Comparison of ENCODE assay signal across 11 cellular contexts in the genomic region with DNA sequence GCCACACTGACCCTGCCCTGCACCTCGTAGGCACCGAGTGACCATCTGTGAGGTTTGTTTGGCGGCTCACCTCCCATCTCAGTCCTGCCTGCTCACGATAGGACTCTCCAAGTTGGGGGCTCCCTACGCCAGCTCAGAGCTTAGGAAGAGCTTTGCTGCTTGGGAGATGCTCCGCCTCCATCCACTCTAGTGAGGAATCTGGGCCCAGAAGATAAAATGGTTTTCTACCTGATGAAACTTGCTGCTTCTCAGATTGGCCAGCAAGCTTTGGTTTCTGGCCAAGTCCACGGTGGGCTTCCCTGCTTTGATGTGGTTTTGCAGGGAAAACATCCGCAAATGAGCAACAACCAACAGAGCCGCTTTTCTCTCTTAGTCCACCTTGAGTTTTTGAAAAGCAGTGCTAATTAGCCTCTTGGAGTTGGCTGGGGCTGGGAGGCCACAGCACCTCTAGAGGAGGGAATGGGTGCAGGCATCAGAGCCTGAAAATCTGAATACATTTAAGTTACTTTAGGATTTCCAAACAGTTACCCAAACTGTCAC. TPM values are rescaled to one million over a fixed set of nuclear protein-coding genes. Genes with fewer than 3 reads are reported as not detected.
A peak's percentile ranks its signal among the peaks of the same experiment; 100 is the strongest.
DNase-seq lines count a peak whose midpoint lies in the region; ATAC-seq and TF ChIP-seq lines count a peak whose summit lies in the region.
"Had no signal": no experiment of that assay in that cellular context is flagged by ENCODE, and none has a peak within 500 bp of the region (broad histone marks: within the 10 kb centered on the region; RNA-seq: fewer than 3 reads in every experiment).

No MANE protein-coding gene starts in this region.

- H3K4me3 ChIP-seq in epithelial cell of proximal tubule (ENCODE audit: low read depth, low read length) (no peak overlapping the region), retinal pigment epithelial cell (ENCODE audit: low read length) (no peak overlapping the region), dorsolateral prefrontal cortex (no peak overlapping the region)
- H3K4me3 ChIP-seq: BLaER1 had no signal

- DNase-seq in NCI-H146 (lab: John Stamatoyannopoulos, UW) (peak; percentile 11), NCI-H146 treated with DMSO at 0.1 percent for 48 hours (lab: John Stamatoyannopoulos, UW; ENCODE audit: unreplicated experiment) (no peak), NCI-H69 (lab: John Stamatoyannopoulos, UW) (peak; percentile 51), epithelial cell of proximal tubule (ENCODE audit: low read depth) (no peak), retinal pigment epithelial cell (ENCODE audit: low read depth) (no peak), dorsolateral prefrontal cortex (no peak)
- no peak for DNase-seq in stimulated activated naive CD8-positive, alpha-beta T cell treated with anti-CD3 and anti-CD28 coated beads, Interleukin-15, Interleukin-2, amounts not matched to agents 100 U/mL and 50 U/mL, for 24 hours
- DNase-seq: activated CD4-positive, alpha-beta memory T cell treated with anti-CD3 and anti-CD28 coated beads for 36 hours; NCI-H1092 treated with DMSO at 0.1 percent for 48 hours had no signal

- TF ChIP-seq CTCF in epithelial cell of proximal tubule (conservative IDR thresholded peaks at IDR 0.05; ENCODE audit: low read depth, low read length), result peak; percentile 77
- peak; percentile 95 for TF ChIP-seq CTCF in retinal pigment epithelial cell (conservative IDR thresholded peaks at IDR 0.05; ENCODE audit: low read depth, low read length)
- peak in 5 of 56 donors; percentile 15 to 39 (median 22) for TF ChIP-seq CTCF in dorsolateral prefrontal cortex (IDR thresholded peaks at IDR 0.05 in 54 of 56, conservative IDR thresholded peaks at IDR 0.05 in 2 of 56; ENCODE audit: low read depth in 1 of 56, partially characterized antibody in 56 of 56)

- intact Hi-C loops in dorsolateral prefrontal cortex (cut with DNase I), result no loop called here

- no peak for ATAC-seq in HG02759 (IDR thresholded peaks at IDR 0.05; ENCODE audit: unreplicated experiment)
- no peak for ATAC-seq in stimulated activated naive CD8-positive, alpha-beta T cell treated with anti-CD3 and anti-CD28 coated beads, Interleukin-15, Interleukin-2, amounts not matched to agents 100 U/mL and 50 U/mL, for 24 hours

- H3K27me3 ChIP-seq in dorsolateral prefrontal cortex, result peaks cover 0 to 3% (median 0%) of the 10 kb centered on the region in 45 donors
- H3K27me3 ChIP-seq: BLaER1 had no signal

- H3K27ac ChIP-seq in dorsolateral prefrontal cortex, result no peak overlapping the region
- H3K27ac ChIP-seq: BLaER1 had no signal

RNA-seq across cellular contexts. Expression of a gene that starts 42.2 kb away (rescaled TPM):
- 1.3 and 2.5 TPM in 2 replicates for total RNA-seq in epithelial cell of proximal tubule
- 10 to 100 TPM in 83 of 120 experiments, 1 to 10 TPM in 37; 1.1 to 32.7 (median 13.4) TPM for total RNA-seq in dorsolateral prefrontal cortex

Comparison
In these comparisons a context has a peak if more than half of its experiments do, and no peak if none do; other contexts are left out.
1. DNase-seq: peak in NCI-H146 (single experiment) and NCI-H69 (single experiment); none in NCI-H146 treated with DMSO at 0.1 percent for 48 hours (single experiment), epithelial cell of proximal tubule (single experiment), retinal pigment epithelial cell (single experiment), dorsolateral prefrontal cortex (0 of 10) and stimulated activated naive CD8-positive, alpha-beta T cell treated with anti-CD3 and anti-CD28 coated beads, Interleukin-15, Interleukin-2, amounts not matched to agents 100 U/mL and 50 U/mL, for 24 hours (single experiment).